ENCODE assay signal across 1 cellular context in the genomic region with DNA sequence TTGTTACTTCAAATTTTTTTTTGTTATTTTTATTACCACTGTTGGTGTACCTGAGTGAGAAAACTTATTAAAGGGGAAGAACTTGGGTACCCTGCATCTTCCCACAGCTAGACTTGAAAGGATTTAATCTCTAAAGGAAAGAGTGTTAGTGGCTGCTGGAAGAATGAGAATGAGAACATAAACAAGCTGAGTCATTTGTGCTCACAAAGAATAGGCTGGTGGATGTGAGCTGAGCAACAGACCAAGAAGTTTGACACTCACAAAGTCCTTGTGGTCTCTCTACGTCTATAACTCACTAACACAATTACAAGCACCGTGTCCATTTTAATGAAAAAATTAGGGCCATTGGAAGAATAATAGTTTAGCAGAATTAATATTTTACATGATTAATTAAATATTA.
TF ChIP-seq lines count a peak whose summit lies in the region.

No MANE protein-coding gene starts in this region.

TF ChIP-seq in GM12878, 131 proteins besides CTCF, POLR2A, EP300 and RAD21 (continued from another document):
- TF ChIP-seq PRDM15 (CRISPR knock-in tag; IDR thresholded peaks at IDR 0.05): no peak
- no peak for TF ChIP-seq ASH2L (IDR thresholded peaks at IDR 0.05; ENCODE audit: borderline replicate concordance, low read depth)
- TF ChIP-seq HDGF (IDR thresholded peaks at IDR 0.05): no peak
- no peak for TF ChIP-seq SKIL (IDR thresholded peaks at IDR 0.05; ENCODE audit: low read depth, poor library complexity, severe bottlenecking)
- TF ChIP-seq CBX5 (IDR thresholded peaks at IDR 0.05; ENCODE audit: low read depth): no peak
- no peak for TF ChIP-seq GABPA (IDR thresholded peaks at IDR 0.05; ENCODE audit: low read depth)
- TF ChIP-seq EED (IDR thresholded peaks at IDR 0.05; ENCODE audit: low read depth): no peak
- no peak for TF ChIP-seq RFX5 (IDR thresholded peaks at IDR 0.05; ENCODE audit: low read depth, low read length)
